In the genomic region with DNA sequence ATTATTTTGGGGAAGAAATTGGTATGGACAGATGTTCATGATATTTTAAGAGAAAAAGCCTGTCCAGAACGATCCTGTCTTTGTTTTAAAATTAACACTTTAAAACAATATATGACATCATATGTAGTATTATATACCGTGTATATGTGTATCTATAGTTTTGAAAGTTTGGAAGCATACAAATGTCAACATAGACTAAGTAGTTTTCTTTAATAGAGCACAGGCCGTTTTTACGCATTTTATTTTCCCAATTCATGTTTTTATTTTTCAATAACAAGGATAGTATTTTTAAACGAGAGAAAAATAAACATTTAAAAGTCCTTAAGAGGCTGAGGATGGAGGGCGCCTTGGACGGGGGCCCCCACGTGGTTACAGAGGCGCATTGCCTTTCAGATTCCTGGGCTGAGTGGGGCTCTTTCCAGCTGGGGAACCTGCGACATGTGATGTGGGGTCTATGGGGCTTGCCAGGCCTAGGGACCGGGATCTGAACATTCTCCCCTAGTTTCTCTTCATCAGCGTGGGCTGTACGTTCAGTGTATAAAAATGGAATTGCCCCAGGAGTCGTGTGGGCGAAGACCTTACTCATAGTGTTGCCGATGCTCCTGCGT, we compare ENCODE assay signal across 8 cellular contexts.
DNase-seq lines count a peak whose midpoint lies in the region; ATAC-seq lines count a peak whose summit lies in the region.

No MANE protein-coding gene starts in this region.

- no peak overlapping the region for H2BK15ac ChIP-seq in mesenchymal stem cell (ENCODE audit: low read depth, poor library complexity, severe bottlenecking)

- peaks cover 26% of the 10 kb centered on the region for H3K4me1 ChIP-seq in effector memory CD4-positive, alpha-beta T cell (ENCODE audit: control insufficient read depth, insufficient read depth, low read length, poor library complexity, severe bottlenecking)
- H3K4me1 ChIP-seq in mesenchymal stem cell (ENCODE audit: control insufficient read depth, insufficient read depth, low read depth, low read length), result peaks cover 3% of the 10 kb centered on the region

- no peak overlapping the region for H3K27ac ChIP-seq in effector memory CD4-positive, alpha-beta T cell (ENCODE audit: insufficient read depth, low read length, poor library complexity, severe bottlenecking)
- no peak overlapping the region for H3K27ac ChIP-seq in mesenchymal stem cell (ENCODE audit: low read length, poor library complexity, severe bottlenecking)

- no peak overlapping the region for H2BK12ac ChIP-seq in mesenchymal stem cell (ENCODE audit: low read length in 2 of 2)

- no peak overlapping the region for H2BK5ac ChIP-seq in mesenchymal stem cell (ENCODE audit: low read depth, low read length, poor library complexity, severe bottlenecking)

- peaks cover 5% of the 10 kb centered on the region for H3K36me3 ChIP-seq in effector memory CD4-positive, alpha-beta T cell (ENCODE audit: control insufficient read depth, insufficient read depth, low read length)
- H3K36me3 ChIP-seq in mesenchymal stem cell (ENCODE audit: control insufficient read depth in 1 of 2, insufficient read depth in 2 of 2, low read depth in 1 of 2, low read length in 2 of 2), result peaks cover 9% of the 10 kb centered on the region in 2 experiments

- no peak overlapping the region for H4K91ac ChIP-seq in mesenchymal stem cell (ENCODE audit: low read length)

- peak; percentile 73 for DNase-seq in AG08396 (ENCODE audit: low spot score)
- DNase-seq in NCI-H1694 (lab: John Stamatoyannopoulos, UW), result peak; percentile 48
- DNase-seq in activated CD4-positive, alpha-beta T cell treated with anti-CD3 and anti-CD28 coated beads, Interleukin-2, amount 50 U/mL, for 48 hours, result peak; percentile 65 to 73
- peak in 2 of 3 donors; percentile 21 to 37 for DNase-seq in effector memory CD4-positive, alpha-beta T cell
- peak; percentile 71 for DNase-seq in mesenchymal stem cell
- peak in 2 of 3 donors; percentile 33 to 38 for DNase-seq in stimulated activated CD4-positive, alpha-beta T cell treated with anti-CD3 and anti-CD28 coated beads, TNF-alpha, amount 100 ng/mL, for 48 hours (ENCODE audit: low read depth in 3 of 3)
- no peak for DNase-seq in NCI-H2171 treated with DMSO at 0.1 percent for 48 hours (lab: John Stamatoyannopoulos, UW)

- H3K18ac ChIP-seq in mesenchymal stem cell (ENCODE audit: low read depth in 1 of 2, low read length in 2 of 2), result no peak overlapping the region

- peak overlapping the region; percentile 93 for H3K9ac ChIP-seq in mesenchymal stem cell (ENCODE audit: low read length)

- no peak overlapping the region for H2BK120ac ChIP-seq in mesenchymal stem cell (ENCODE audit: low read depth, low read length)

- no peak overlapping the region for H2AK5ac ChIP-seq in mesenchymal stem cell (ENCODE audit: low read length, severe bottlenecking)

- peaks cover 4% of the 10 kb centered on the region for H3K79me1 ChIP-seq in mesenchymal stem cell (replicated peaks; ENCODE audit: low read length, poor library complexity, severe bottlenecking)

- ATAC-seq in GM18868 (IDR thresholded peaks at IDR 0.05; ENCODE audit: unreplicated experiment), result peak; percentile 25

- 34% methylated on average over 13 of the region's 17 CpGs for WGBS in mesenchymal stem cell

- no peak overlapping the region for H3K23ac ChIP-seq in mesenchymal stem cell (ENCODE audit: low read length in 2 of 2)

- H3K4ac ChIP-seq in mesenchymal stem cell (ENCODE audit: low read depth in 1 of 2, low read length in 2 of 2), result no peak overlapping the region

- H3K14ac ChIP-seq in mesenchymal stem cell (ENCODE audit: low read length in 2 of 2), result no peak overlapping the region

- H3K4me3 ChIP-seq in effector memory CD4-positive, alpha-beta T cell (ENCODE audit: insufficient read depth, low read depth, low read length, poor library complexity, severe bottlenecking), result peak overlapping the region; percentile 81
- H3K4me3 ChIP-seq in mesenchymal stem cell (ENCODE audit: insufficient read depth in 1 of 2, low read depth in 1 of 2, low read length in 2 of 2), result peak overlapping the region in 1 of 2 experiments; percentile 98

- no peak overlapping the region for H3K4me2 ChIP-seq in mesenchymal stem cell (ENCODE audit: low read length, poor library complexity, severe bottlenecking)

- no peaks in the 10 kb centered on the region for H3K27me3 ChIP-seq in effector memory CD4-positive, alpha-beta T cell (replicated peaks; ENCODE audit: control insufficient read depth, insufficient read depth, low read length, poor library complexity, severe bottlenecking)
- H3K27me3 ChIP-seq in mesenchymal stem cell (ENCODE audit: control insufficient read depth in 1 of 2, insufficient read depth in 1 of 2, low read length in 2 of 2), result peaks cover 16 to 30% of the 10 kb centered on the region in 2 experiments

- no peaks in the 10 kb centered on the region for H3K9me3 ChIP-seq in effector memory CD4-positive, alpha-beta T cell (ENCODE audit: control insufficient read depth, low read length)
- no peaks in the 10 kb centered on the region for H3K9me3 ChIP-seq in mesenchymal stem cell (ENCODE audit: control insufficient read depth, low read length)

- H4K8ac ChIP-seq in mesenchymal stem cell (ENCODE audit: low read length), result no peak overlapping the region

- no peak overlapping the region for H2AFZ ChIP-seq in mesenchymal stem cell (ENCODE audit: low read depth, low read length)
